Comparison of ENCODE assay signal across 11 cellular contexts in the genomic region with DNA sequence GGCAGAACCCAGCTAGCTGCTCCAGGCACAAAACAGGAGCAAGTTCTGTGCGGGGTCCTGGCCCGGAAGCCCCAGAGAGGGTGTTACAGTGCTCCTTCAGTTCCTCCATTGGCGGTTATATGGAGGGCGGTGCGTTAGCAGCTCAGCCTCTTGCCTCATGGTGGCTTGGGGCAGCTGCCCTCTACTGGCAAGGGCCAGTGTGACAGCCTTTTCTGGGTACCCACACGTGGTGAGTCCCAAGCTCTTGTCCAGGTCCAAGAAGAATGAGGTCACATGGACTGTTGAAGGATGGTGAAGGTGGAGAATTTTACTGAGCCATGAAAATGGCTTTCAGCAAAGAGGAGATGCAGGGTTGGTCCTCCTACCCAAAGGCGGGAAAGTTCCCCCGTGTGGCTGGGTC.
DNase-seq lines count a peak whose midpoint lies in the region; ATAC-seq, FAIRE-seq and TF ChIP-seq lines count a peak whose summit lies in the region.
"Had no signal": no experiment of that assay in that cellular context is flagged by ENCODE, and none has a peak within 500 bp of the region (broad histone marks: within the 10 kb centered on the region; RNA-seq: fewer than 3 reads in every experiment).

No MANE protein-coding gene starts in this region.

- ATAC-seq in activated T-helper 17 cell treated with anti-CD3 and anti-CD28 coated beads, Interleukin-2, amount 50 U/mL, for 72 hours (replicated peaks), result no peak
- ATAC-seq in HG02981 (IDR thresholded peaks at IDR 0.05; ENCODE audit: unreplicated experiment) (no peak), HG02840 (IDR thresholded peaks at IDR 0.05; ENCODE audit: low FRiP score, unreplicated experiment) (no peak), HG03354 (IDR thresholded peaks at IDR 0.05; ENCODE audit: poor library complexity, severe bottlenecking, unreplicated experiment) (no peak)

- H3K4me3 Mint-ChIP-seq in activated T-helper 17 cell treated with anti-CD3 and anti-CD28 coated beads, Interleukin-2, amount 50 U/mL, for 72 hours, result peak overlapping the region; percentile 69
- H3K4me3 Mint-ChIP-seq: natural killer cell treated with Interleukin-12 subunit alpha and Interleukin-12 subunit beta and Interleukin-15 and Interleukin-18, amount 100 ng/mL, for 72 hours had no signal

- H3K27me3 Mint-ChIP-seq in activated T-helper 17 cell treated with anti-CD3 and anti-CD28 coated beads, Interleukin-2, amount 50 U/mL, for 72 hours, result peaks cover 30% of the 10 kb centered on the region

- no peak overlapping the region for H3K27ac Mint-ChIP-seq in activated T-helper 17 cell treated with anti-CD3 and anti-CD28 coated beads, Interleukin-2, amount 50 U/mL, for 72 hours
- H3K27ac Mint-ChIP-seq: natural killer cell treated with Interleukin-12 subunit alpha and Interleukin-12 subunit beta and Interleukin-15 and Interleukin-18, amount 100 ng/mL, for 72 hours had no signal

- no peak for TF ChIP-seq POLR2A in H54 (IDR thresholded peaks at IDR 0.05; ENCODE audit: low read depth, low read length)

- no peak overlapping the region for H3K27ac ChIP-seq in C4-2B

- no peaks in the 10 kb centered on the region for H3K9me3 Mint-ChIP-seq in activated T-helper 17 cell treated with anti-CD3 and anti-CD28 coated beads, Interleukin-2, amount 50 U/mL, for 72 hours
- H3K9me3 Mint-ChIP-seq: natural killer cell treated with Interleukin-12 subunit alpha and Interleukin-12 subunit beta and Interleukin-15 and Interleukin-18, amount 100 ng/mL, for 72 hours had no signal

- FAIRE-seq in H54 (lab: Jason Lieb, UNC), result no peak
- FAIRE-seq: endometrium had no signal

- no peaks in the 10 kb centered on the region for H3K4me1 Mint-ChIP-seq in activated T-helper 17 cell treated with anti-CD3 and anti-CD28 coated beads, Interleukin-2, amount 50 U/mL, for 72 hours

- H3K36me3 Mint-ChIP-seq in activated T-helper 17 cell treated with anti-CD3 and anti-CD28 coated beads, Interleukin-2, amount 50 U/mL, for 72 hours (ENCODE audit: low read depth), result no peaks in the 10 kb centered on the region
- H3K36me3 Mint-ChIP-seq: natural killer cell treated with Interleukin-12 subunit alpha and Interleukin-12 subunit beta and Interleukin-15 and Interleukin-18, amount 100 ng/mL, for 72 hours had no signal

- peak; percentile 44 for TF ChIP-seq CTCF in C4-2B (conservative IDR thresholded peaks at IDR 0.05)

- DNase-seq in H54 (ENCODE audit: insufficient read length, low spot score) (peak; percentile 19), lung microvascular endothelial cell (ENCODE audit: low read depth in 2 of 2) (peak; percentile 11 to 17), NCI-H774 (lab: John Stamatoyannopoulos, UW) (no peak)
- DNase-seq: NCI-H1930 had no signal
